ENCODE assay signal across 17 cellular contexts in genomic region chr16:2180962-2181923, GRCh38. TPM values are rescaled to one million over a fixed set of nuclear protein-coding genes. Genes with fewer than 3 reads are reported as not detected.
DNase-seq lines count a peak whose midpoint lies in the region; ATAC-seq and TF ChIP-seq lines count a peak whose summit lies in the region.
"Had no signal": no experiment of that assay in that cellular context is flagged by ENCODE, and none has a peak within 500 bp of the region (broad histone marks: within the 10 kb centered on the region; RNA-seq: fewer than 3 reads in every experiment).

No MANE protein-coding gene starts in this region.

- H3K9me3 ChIP-seq in endodermal cell (ENCODE audit: control insufficient read depth, low read length), result no peaks in the 10 kb centered on the region
- no peaks in the 10 kb centered on the region for H3K9me3 ChIP-seq in mucosa of descending colon

- no peaks in the 10 kb centered on the region for H3K4me1 Mint-ChIP-seq in activated T-cell treated with anti-CD3 and anti-CD28 coated beads, Interleukin-2, amount 50 U/mL, for 24 hours (ENCODE audit: low read depth)
- no peaks in the 10 kb centered on the region for H3K4me1 Mint-ChIP-seq in endodermal cell

- no peak overlapping the region for H3K4me3 Mint-ChIP-seq in activated T-cell treated with anti-CD3 and anti-CD28 coated beads, Interleukin-2, amount 50 U/mL, for 24 hours
- no peak overlapping the region for H3K4me3 Mint-ChIP-seq in endodermal cell

- WGBS in endodermal cell (ENCODE audit: insufficient coverage in 1 of 2, insufficient read length in 1 of 2), 2 experiments, result 93 to 94% methylated on average over 29 to 46 of the region's 46 CpGs

- H3K27me3 Mint-ChIP-seq in activated T-cell treated with anti-CD3 and anti-CD28 coated beads, Interleukin-2, amount 50 U/mL, for 24 hours, result no peaks in the 10 kb centered on the region
- H3K27me3 Mint-ChIP-seq in endodermal cell (ENCODE audit: insufficient read depth), result no peaks in the 10 kb centered on the region

- H3K27ac Mint-ChIP-seq in activated T-cell treated with anti-CD3 and anti-CD28 coated beads, Interleukin-2, amount 50 U/mL, for 24 hours, result peak overlapping the region; percentile 44
- no peak overlapping the region for H3K27ac Mint-ChIP-seq in endodermal cell

- no peak overlapping the region for H3K27ac ChIP-seq in endodermal cell (ENCODE audit: low read depth, low read length)
- H3K27ac ChIP-seq: C4-2B had no signal

- TF ChIP-seq CTCF in endodermal cell (conservative IDR thresholded peaks at IDR 0.05) (no peak), mucosa of descending colon (IDR thresholded peaks at IDR 0.05) (no peak)

- H3K9me3 Mint-ChIP-seq in activated T-cell treated with anti-CD3 and anti-CD28 coated beads, Interleukin-2, amount 50 U/mL, for 24 hours, result no peaks in the 10 kb centered on the region
- no peaks in the 10 kb centered on the region for H3K9me3 Mint-ChIP-seq in endodermal cell

- H3K4me3 ChIP-seq in endodermal cell (ENCODE audit: low read length) (no peak overlapping the region), mucosa of descending colon (no peak overlapping the region)

- H3K27me3 ChIP-seq in endodermal cell (ENCODE audit: control insufficient read depth, insufficient read depth, low read length, poor library complexity, severe bottlenecking), result no peaks in the 10 kb centered on the region

- ATAC-seq in left cardiac atrium (no peak), mucosa of descending colon (no peak)
- ATAC-seq: Panc1 had no signal

- peaks cover 12% of the 10 kb centered on the region for H3K36me3 Mint-ChIP-seq in activated T-cell treated with anti-CD3 and anti-CD28 coated beads, Interleukin-2, amount 50 U/mL, for 24 hours (ENCODE audit: low read depth)
- peaks cover 8% of the 10 kb centered on the region for H3K36me3 Mint-ChIP-seq in endodermal cell (ENCODE audit: low read depth)

- H3K4me1 ChIP-seq in endodermal cell (ENCODE audit: control insufficient read depth, insufficient read depth, low read length) (no peaks in the 10 kb centered on the region), mucosa of descending colon (ENCODE audit: low read depth) (no peaks in the 10 kb centered on the region)

- intact Hi-C loops in left cardiac atrium (cut with DNase I) (no loop called here), mucosa of descending colon (cut with DNase I, micrococcal nuclease) (no loop called here)

- H3K36me3 ChIP-seq in endodermal cell (ENCODE audit: control insufficient read depth, insufficient read depth, low read length), result no peaks in the 10 kb centered on the region
- peaks cover 3% of the 10 kb centered on the region for H3K36me3 ChIP-seq in mucosa of descending colon (ENCODE audit: low read depth)

- H3K9ac ChIP-seq in endodermal cell (ENCODE audit: extremely low read depth, low read length, poor library complexity, severe bottlenecking), result no peak overlapping the region

- DNase-seq in activated T-cell treated with anti-CD3 and anti-CD28 coated beads, Interleukin-2, amount 50 U/mL, for 24 hours, result no peak
- DNase-seq in activated T-cell treated with anti-CD3 and anti-CD28 coated beads, Interleukin-2, amount 50 U/mL, for 48 hours, result no peak
- peak; percentile 68 for DNase-seq in endodermal cell
- no peak for DNase-seq in left cardiac atrium
- DNase-seq in NCI-H2081 (lab: John Stamatoyannopoulos, UW), result no peak
- DNase-seq in mucosa of descending colon, result no peak
- DNase-seq: COR-L47, DMS53, HCEC 1CT, KBM-7, NCI-H1048, NCI-H2107, Right ventricle myocardium superior had no signal

RNA-seq across cellular contexts. Expression of gene CASKIN1, which starts 15.2 kb away (rescaled TPM):
- total RNA-seq in endodermal cell (1 to 10 TPM; 8.2 to 9.7 TPM), left cardiac atrium (1 to 10 TPM; 5.9 to 6.1 TPM), mucosa of descending colon (1 to 10 TPM in 2 of 3 donors, under 1 TPM in 1; 0.06 to 1.5 (median 1.0) TPM)
- 11.9 TPM for polyA plus RNA-seq in endodermal cell (2013, experiment 1 of 2)
- 9.7 TPM for polyA plus RNA-seq in endodermal cell (2013, experiment 2 of 2)
- total RNA-seq: M059J had no signal

RNA-seq across cellular contexts. Expression of gene MLST8, which starts 24.0 kb away (rescaled TPM):
- 10 to 100 TPM; 60.3 to 70.8 TPM for total RNA-seq in endodermal cell
- polyA plus RNA-seq in endodermal cell (2013, experiment 1 of 2), result 64.9 TPM
- 61.5 TPM for polyA plus RNA-seq in endodermal cell (2013, experiment 2 of 2)
- 10 to 100 TPM; 24.9 to 26.9 TPM for total RNA-seq in left cardiac atrium
- total RNA-seq in mucosa of descending colon, result 10 to 100 TPM; 25.5 to 30.9 (median 29.8) TPM

RNA-seq across cellular contexts. Expression of gene TRAF7, which starts 25.7 kb away (rescaled TPM):
- total RNA-seq in endodermal cell, result 100 to 1,000 TPM; 108 to 110 TPM
- polyA plus RNA-seq in endodermal cell (2013, experiment 1 of 2), result 54.6 TPM
- 52.1 TPM for polyA plus RNA-seq in endodermal cell (2013, experiment 2 of 2)
- total RNA-seq in left cardiac atrium, result 10 to 100 TPM; 31.1 to 34.9 TPM
- 100 to 1,000 TPM in 1 of 3 donors, 10 to 100 TPM in 2; 91.5 to 104 (median 94.0) TPM for total RNA-seq in mucosa of descending colon

RNA-seq across cellular contexts. Expression of gene BRICD5, which starts 29.4 kb away (rescaled TPM):
- 10 to 100 TPM in 1 of 2 donors, 1 to 10 TPM in 1; 7.7 to 15.0 TPM for total RNA-seq in endodermal cell
- 17.3 TPM for polyA plus RNA-seq in endodermal cell (2013, experiment 1 of 2)
- polyA plus RNA-seq in endodermal cell (2013, experiment 2 of 2), result 15.4 TPM
- total RNA-seq in left cardiac atrium, result 1 to 10 TPM; 5.7 to 5.9 TPM
- 10 to 100 TPM in 2 of 3 donors, 1 to 10 TPM in 1; 8.4 to 12.3 (median 12.1) TPM for total RNA-seq in mucosa of descending colon

RNA-seq across cellular contexts. Expression of gene RAB26, which starts 32.8 kb away (rescaled TPM):
- total RNA-seq in endodermal cell (1 to 10 TPM; 3.2 to 4.9 TPM), left cardiac atrium (under 1 TPM; 0.81 to 0.88 TPM), mucosa of descending colon (10 to 100 TPM in 2 of 3 donors, 1 to 10 TPM in 1; 3.8 to 28.3 (median 15.7) TPM)
- 5.8 TPM for polyA plus RNA-seq in endodermal cell (2013, experiment 1 of 2)
- 4.6 TPM for polyA plus RNA-seq in endodermal cell (2013, experiment 2 of 2)
- total RNA-seq: A172 had no signal
